9 cellular contexts compared by ENCODE assay signal in the genomic region with DNA sequence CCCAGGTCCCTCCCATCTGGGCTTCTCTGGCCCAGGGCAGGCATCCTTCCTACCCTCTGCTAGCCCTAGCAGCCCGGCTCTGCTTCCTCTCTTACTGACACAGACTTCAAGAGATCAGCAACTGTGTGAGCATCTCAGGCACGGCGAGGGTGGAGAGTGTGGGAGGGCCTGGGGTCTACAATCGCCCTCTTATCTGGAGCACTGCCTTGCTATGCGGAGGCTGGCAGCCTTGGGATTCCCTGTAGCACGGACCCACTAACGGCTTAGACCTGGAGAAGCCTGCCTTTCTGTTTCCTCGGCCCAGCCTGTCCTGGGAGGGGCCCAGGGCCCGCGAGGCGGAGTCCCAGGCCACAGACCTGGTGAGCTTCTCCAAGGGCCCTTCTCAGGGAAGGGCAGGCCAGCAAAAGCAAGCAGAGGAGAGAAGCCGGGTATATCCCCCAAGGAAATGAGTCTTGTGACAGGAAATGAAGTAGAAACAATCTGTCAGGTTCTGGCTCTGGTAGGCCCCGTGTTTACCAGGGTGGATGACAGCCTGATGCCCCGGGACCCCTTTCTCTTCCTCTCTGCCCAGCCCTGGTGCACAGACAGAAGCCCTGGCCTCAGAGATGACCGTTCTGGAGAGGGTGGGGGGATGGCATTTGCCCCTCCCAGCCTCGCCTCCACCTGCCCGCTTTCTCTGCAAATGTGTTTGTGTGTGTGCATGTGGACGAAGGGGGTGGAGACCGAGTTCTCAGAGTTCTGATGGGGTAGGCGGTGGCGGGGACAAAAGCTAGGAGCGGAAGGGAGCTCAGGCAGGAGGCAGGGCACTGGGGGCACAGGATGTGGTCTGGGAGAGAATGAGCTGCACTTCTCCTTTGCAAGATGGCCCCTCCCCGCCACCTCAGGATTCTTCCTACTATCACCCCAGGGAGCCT. TPM values are rescaled to one million over a fixed set of nuclear protein-coding genes. Genes with fewer than 3 reads are reported as not detected.
DNase-seq lines count a peak whose midpoint lies in the region; ATAC-seq and TF ChIP-seq lines count a peak whose summit lies in the region.
"Had no signal": no experiment of that assay in that cellular context is flagged by ENCODE, and none has a peak within 500 bp of the region (broad histone marks: within the 10 kb centered on the region; RNA-seq: fewer than 3 reads in every experiment).

No MANE protein-coding gene starts in this region.

- H3K9me3 Mint-ChIP-seq in WTC11, result no peaks in the 10 kb centered on the region

- TF ChIP-seq CTCF in WTC11 (IDR thresholded peaks at IDR 0.05) (no peak), mucosa of descending colon (IDR thresholded peaks at IDR 0.05) (no peak), stomach (IDR thresholded peaks at IDR 0.05) (no peak)

- H3K4me1 ChIP-seq in mucosa of descending colon (ENCODE audit: low read depth) (peaks cover 31% of the 10 kb centered on the region), stomach (peaks cover 35 to 54% (median 49%) of the 10 kb centered on the region in 4 donors)

- peaks cover 4% of the 10 kb centered on the region; the same call in 1 of the 2 replicates for H3K36me3 Mint-ChIP-seq in WTC11

- H3K36me3 ChIP-seq in mucosa of descending colon (ENCODE audit: low read depth) (peaks cover 8% of the 10 kb centered on the region), stomach (peaks cover 34 to 45% (median 42%) of the 10 kb centered on the region in 4 donors)

- peak overlapping the region; percentile 89 for H3K27ac Mint-ChIP-seq in WTC11

- TF ChIP-seq POLR2A in stomach (IDR thresholded peaks at IDR 0.05), result no peak

- H3K4me3 ChIP-seq in mucosa of descending colon (no peak overlapping the region), stomach (peak overlapping the region; percentile 70 to 97 (median 90))
- H3K4me3 ChIP-seq: A549 had no signal

- peaks cover 21% of the 10 kb centered on the region for H3K4me1 Mint-ChIP-seq in WTC11

- WGBS in stomach, 5 donors, result 15 to 29% (median 20%) methylated on average over 21 to 23 of the region's 23 CpGs

- H3K27me3 Mint-ChIP-seq in WTC11 (ENCODE audit: low read depth), result peaks cover 4% of the 10 kb centered on the region; the same call in 1 of the 2 replicates

- POLR2A ChIA-PET in WTC11 (lab: Charles Lee), result interaction anchor here (0.6 to 3.9 kb wide), 4 partner anchors 12 to 132 kb away, joined by 4 to 60 read pairs (median 23); a partner anchor contains a TSS

- CTCF ChIA-PET in WTC11 (lab: Charles Lee), result interaction anchor here (0.6 to 5.2 kb wide), 18 partner anchors 12 to 559 kb away, joined by 3 to 67 read pairs (median 10); a partner anchor contains a TSS

- peak overlapping the region; percentile 66 for H3K4me3 Mint-ChIP-seq in WTC11

- intact Hi-C loops in mucosa of descending colon (cut with DNase I, micrococcal nuclease), result no loop called here
- intact Hi-C loops in stomach (cut with DNase I; ENCODE audit: low total_unique reads), result no loop called here

- H3K27ac ChIP-seq in stomach, result peak overlapping the region; percentile 16 to 99 (median 97)

- no peaks in the 10 kb centered on the region for H3K27me3 ChIP-seq in stomach

- H3K9me3 ChIP-seq in mucosa of descending colon, result no peaks in the 10 kb centered on the region
- no peaks in the 10 kb centered on the region for H3K9me3 ChIP-seq in stomach
- H3K9me3 ChIP-seq: A549 had no signal

- peak; percentile 59 for DNase-seq in NK-92 treated with Interleukin-12 subunit alpha and Interleukin-12 subunit beta, amount 100 ng/mL, for 24 hours (lab: John Stamatoyannopoulos, UW)
- DNase-seq in NK-92 (lab: John Stamatoyannopoulos, UW; ENCODE audit: unreplicated experiment) (no peak), WTC11 (ENCODE audit: low spot score) (no peak), dermis blood vessel endothelial cell (peak; percentile 61), mucosa of descending colon (peak; percentile 66 to 89 (median 69)), stomach (peak; percentile 61)

- ATAC-seq in WTC11 (no peak), mucosa of descending colon (no peak), HG02885 (IDR thresholded peaks at IDR 0.05; ENCODE audit: poor library complexity, unreplicated experiment) (no peak), HG03457 (IDR thresholded peaks at IDR 0.05; ENCODE audit: unreplicated experiment) (no peak)
- ATAC-seq: A549 had no signal

- TF ChIP-seq EP300 in stomach (IDR thresholded peaks at IDR 0.05), result no peak

TF ChIP-seq in WTC11, 78 proteins besides CTCF, POLR2A, EP300 and RAD21:
- TF ChIP-seq, protein P1, sequence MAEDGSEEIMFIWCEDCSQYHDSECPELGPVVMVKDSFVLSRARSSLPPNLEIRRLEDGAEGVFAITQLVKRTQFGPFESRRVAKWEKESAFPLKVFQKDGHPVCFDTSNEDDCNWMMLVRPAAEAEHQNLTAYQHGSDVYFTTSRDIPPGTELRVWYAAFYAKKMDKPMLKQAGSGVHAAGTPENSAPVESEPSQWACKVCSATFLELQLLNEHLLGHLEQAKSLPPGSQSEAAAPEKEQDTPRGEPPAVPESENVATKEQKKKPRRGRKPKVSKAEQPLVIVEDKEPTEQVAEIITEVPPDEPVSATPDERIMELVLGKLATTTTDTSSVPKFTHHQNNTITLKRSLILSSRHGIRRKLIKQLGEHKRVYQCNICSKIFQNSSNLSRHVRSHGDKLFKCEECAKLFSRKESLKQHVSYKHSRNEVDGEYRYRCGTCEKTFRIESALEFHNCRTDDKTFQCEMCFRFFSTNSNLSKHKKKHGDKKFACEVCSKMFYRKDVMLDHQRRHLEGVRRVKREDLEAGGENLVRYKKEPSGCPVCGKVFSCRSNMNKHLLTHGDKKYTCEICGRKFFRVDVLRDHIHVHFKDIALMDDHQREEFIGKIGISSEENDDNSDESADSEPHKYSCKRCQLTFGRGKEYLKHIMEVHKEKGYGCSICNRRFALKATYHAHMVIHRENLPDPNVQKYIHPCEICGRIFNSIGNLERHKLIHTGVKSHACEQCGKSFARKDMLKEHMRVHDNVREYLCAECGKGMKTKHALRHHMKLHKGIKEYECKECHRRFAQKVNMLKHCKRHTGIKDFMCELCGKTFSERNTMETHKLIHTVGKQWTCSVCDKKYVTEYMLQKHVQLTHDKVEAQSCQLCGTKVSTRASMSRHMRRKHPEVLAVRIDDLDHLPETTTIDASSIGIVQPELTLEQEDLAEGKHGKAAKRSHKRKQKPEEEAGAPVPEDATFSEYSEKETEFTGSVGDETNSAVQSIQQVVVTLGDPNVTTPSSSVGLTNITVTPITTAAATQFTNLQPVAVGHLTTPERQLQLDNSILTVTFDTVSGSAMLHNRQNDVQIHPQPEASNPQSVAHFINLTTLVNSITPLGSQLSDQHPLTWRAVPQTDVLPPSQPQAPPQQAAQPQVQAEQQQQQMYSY (CRISPR knock-in tag; IDR thresholded peaks at IDR 0.05), result peak; percentile 46; the same call in 1 of the 2 replicates
- TF ChIP-seq, protein P2, sequence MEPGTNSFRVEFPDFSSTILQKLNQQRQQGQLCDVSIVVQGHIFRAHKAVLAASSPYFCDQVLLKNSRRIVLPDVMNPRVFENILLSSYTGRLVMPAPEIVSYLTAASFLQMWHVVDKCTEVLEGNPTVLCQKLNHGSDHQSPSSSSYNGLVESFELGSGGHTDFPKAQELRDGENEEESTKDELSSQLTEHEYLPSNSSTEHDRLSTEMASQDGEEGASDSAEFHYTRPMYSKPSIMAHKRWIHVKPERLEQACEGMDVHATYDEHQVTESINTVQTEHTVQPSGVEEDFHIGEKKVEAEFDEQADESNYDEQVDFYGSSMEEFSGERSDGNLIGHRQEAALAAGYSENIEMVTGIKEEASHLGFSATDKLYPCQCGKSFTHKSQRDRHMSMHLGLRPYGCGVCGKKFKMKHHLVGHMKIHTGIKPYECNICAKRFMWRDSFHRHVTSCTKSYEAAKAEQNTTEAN (CRISPR knock-in tag; IDR thresholded peaks at IDR 0.05), result no peak

RNA-seq across cellular contexts. Expression of a gene that starts 2.5 kb away (rescaled TPM):
- total RNA-seq in WTC11 (2021) (52.0 to 59.6 TPM (median 56.7 TPM) in 3 replicates), dermis blood vessel endothelial cell (12.1 and 20.3 TPM in 2 replicates), mucosa of descending colon (10 to 100 TPM; 57.2 to 71.0 (median 63.9) TPM), stomach (100 to 1,000 TPM in 3 of 5 donors, 10 to 100 TPM in 2; 23.7 to 263 (median 154) TPM)
- polyA plus RNA-seq in stomach, result 10 to 100 TPM; 23.5 to 39.5 (median 26.0) TPM

RNA-seq across cellular contexts. Expression of a gene that starts 2.7 kb away (rescaled TPM):
- total RNA-seq in WTC11 (2021), result 0.70 to 1.3 TPM (median 0.94 TPM) in 3 replicates
- total RNA-seq in dermis blood vessel endothelial cell, result 0.60 TPM in 1 of 2 replicates, not detected in the other
- 1 to 10 TPM in 1 of 3 donors, under 1 TPM in 2; 0.48 to 1.1 (median 0.66) TPM for total RNA-seq in mucosa of descending colon
- under 1 TPM in 3 of 5 donors, not detected in 2; 0.37 to 0.45 (median 0.43) TPM for total RNA-seq in stomach
- under 1 TPM in 2 of 3 donors, not detected in 1; 0.44 to 0.88 TPM for polyA plus RNA-seq in stomach

RNA-seq across cellular contexts. Expression of a gene that starts 9.7 kb away (rescaled TPM):
- 9.3 to 11.7 TPM (median 9.7 TPM) in 3 replicates for total RNA-seq in WTC11 (2021)
- total RNA-seq in dermis blood vessel endothelial cell, result not detected in 2 replicates
- 1 to 10 TPM; 2.8 to 4.3 (median 3.5) TPM for total RNA-seq in mucosa of descending colon
- total RNA-seq in stomach, result 1 to 10 TPM in 1 of 5 donors, under 1 TPM in 1, not detected in 3; 0.92 to 1.8 TPM
- polyA plus RNA-seq in stomach, result 1 to 10 TPM; 1.4 to 4.7 (median 2.3) TPM

RNA-seq across cellular contexts. Expression of a gene that starts 18.8 kb away (rescaled TPM):
- total RNA-seq in WTC11 (2021), result 53.5 to 74.8 TPM (median 70.4 TPM) in 3 replicates
- 0.51 and 0.56 TPM in 2 replicates for total RNA-seq in dermis blood vessel endothelial cell
- 10 to 100 TPM in 2 of 3 donors, 1 to 10 TPM in 1; 6.1 to 47.9 (median 18.9) TPM for total RNA-seq in mucosa of descending colon
- total RNA-seq in stomach, result 100 to 1,000 TPM in 1 of 5 donors, 10 to 100 TPM in 4; 15.8 to 129 (median 37.8) TPM
- 10 to 100 TPM; 15.6 to 25.0 (median 18.6) TPM for polyA plus RNA-seq in stomach

RNA-seq across cellular contexts. Expression of a gene that starts 29.0 kb away (rescaled TPM):
- total RNA-seq in WTC11 (2021), result 21.9 to 22.4 TPM (median 22.0 TPM) in 3 replicates
- 4.9 and 10.3 TPM in 2 replicates for total RNA-seq in dermis blood vessel endothelial cell
- total RNA-seq in mucosa of descending colon, result 10 to 100 TPM; 11.9 to 17.2 (median 14.4) TPM
- 10 to 100 TPM in 2 of 5 donors, 1 to 10 TPM in 2, not detected in 1; 4.0 to 21.1 (median 9.8) TPM for total RNA-seq in stomach
- polyA plus RNA-seq in stomach, result 10 to 100 TPM; 20.4 to 30.7 (median 29.1) TPM

Comparison
In these comparisons a context has a peak if more than half of its experiments do, and no peak if none do; other contexts are left out.
1. DNase-seq: peak in NK-92 treated with Interleukin-12 subunit alpha and Interleukin-12 subunit beta, amount 100 ng/mL, for 24 hours (single experiment), dermis blood vessel endothelial cell (single experiment), mucosa of descending colon (3 of 3) and stomach (single experiment); none in NK-92 (single experiment) and WTC11 (single experiment).